Comparison of ENCODE assay signal across 8 cellular contexts in genomic region chr4:186725422-186726149, GRCh38. TPM values are rescaled to one million over a fixed set of nuclear protein-coding genes. Genes with fewer than 3 reads are reported as not detected.
DNase-seq lines count a peak whose midpoint lies in the region; FAIRE-seq and TF ChIP-seq lines count a peak whose summit lies in the region.
"Had no signal": no experiment of that assay in that cellular context is flagged by ENCODE, and none has a peak within 500 bp of the region (broad histone marks: within the 10 kb centered on the region; RNA-seq: fewer than 3 reads in every experiment).

No MANE protein-coding gene starts in this region.

- TF ChIP-seq POLR2A in GM12892 (IDR thresholded peaks at IDR 0.05; ENCODE audit: low read depth, low read length), result no peak

- TF ChIP-seq CTCF in GM12872 (IDR thresholded peaks at IDR 0.05; ENCODE audit: insufficient read depth, low read depth, low read length) (peak; percentile 23; the same call in 1 of the 3 replicates), ascending aorta (IDR thresholded peaks at IDR 0.05) (peak; percentile 19 to 73 (median 60))

- DNase-seq in NCI-H1694 treated with DMSO at 0.1 percent for 48 hours (lab: John Stamatoyannopoulos, UW), result peak; percentile 41
- peak in 1 of 2 donors; percentile 86 for DNase-seq in ascending aorta (ENCODE audit: low spot score in 2 of 2)
- peak; percentile 60 to 78 for DNase-seq in hippocampal formation (lab: John Stamatoyannopoulos, UW)
- DNase-seq in renal cortical epithelial cell (ENCODE audit: low read depth), result peak; percentile 56
- no peak for DNase-seq in NCI-H446 (lab: John Stamatoyannopoulos, UW)
- DNase-seq in GM12892 (ENCODE audit: insufficient read length), result no peak

- no peaks in the 10 kb centered on the region for H3K36me3 ChIP-seq in ascending aorta

- peak overlapping the region; percentile 95 to 96 for H3K27ac ChIP-seq in ascending aorta

- no peaks in the 10 kb centered on the region for H3K9me3 ChIP-seq in ascending aorta

- no peaks in the 10 kb centered on the region for H3K4me1 ChIP-seq in ascending aorta

- peak overlapping the region; percentile 76 to 84 for H3K4me3 ChIP-seq in ascending aorta

- intact Hi-C loops in ascending aorta (cut with DNase I), result loop anchor here (2.0 to 10.0 kb wide), 9 partner anchors 33 to 1647 kb away; no protein-coding TSS in a partner anchor

- no peak for FAIRE-seq in GM12892 (lab: Jason Lieb, UNC)

- no peaks in the 10 kb centered on the region for H3K27me3 ChIP-seq in ascending aorta

RNA-seq across cellular contexts. Expression of gene FAT1, which starts 1.9 kb away (rescaled TPM):
- total RNA-seq in ascending aorta (52.9 TPM), renal cortical epithelial cell (251 and 594 TPM in 2 replicates)
- 0.02 TPM for polyA plus RNA-seq in GM12892 (2012; ENCODE audit: missing spikeins)
- total RNA-seq: activated CD8-positive, alpha-beta memory T cell treated with anti-CD3 and anti-CD28 coated beads for 36 hours had no signal

Comparison
In these comparisons a context has a peak if more than half of its experiments do, and no peak if none do; other contexts are left out.
1. DNase-seq: peak in NCI-H1694 treated with DMSO at 0.1 percent for 48 hours (single experiment), hippocampal formation (2 of 2) and renal cortical epithelial cell (single experiment); none in NCI-H446 (0 of 2) and GM12892 (single experiment).